In the genomic region with DNA sequence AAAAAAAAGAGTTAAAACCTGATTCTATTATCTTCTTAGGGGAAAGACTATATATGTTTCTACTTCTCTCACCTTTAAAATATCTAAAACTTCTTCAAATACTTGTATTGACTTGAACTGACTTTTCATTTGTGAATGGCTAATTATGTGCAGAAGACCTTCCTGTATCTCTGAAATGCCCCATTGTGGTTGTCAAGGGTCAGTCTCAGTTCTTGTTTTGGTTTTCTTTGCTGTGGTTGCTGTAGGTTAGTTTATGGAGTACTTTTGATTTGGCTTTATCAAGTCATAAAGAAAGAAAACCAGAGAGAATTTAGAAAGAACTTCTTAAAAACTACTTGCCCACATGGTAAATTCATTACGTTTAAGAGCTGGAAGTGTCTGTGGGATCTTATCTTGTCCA, we compare ENCODE assay signal across 22 cellular contexts.
DNase-seq lines count a peak whose midpoint lies in the region; ATAC-seq, FAIRE-seq and TF ChIP-seq lines count a peak whose summit lies in the region.
"Had no signal": no experiment of that assay in that cellular context is flagged by ENCODE, and none has a peak within 500 bp of the region (broad histone marks: within the 10 kb centered on the region; RNA-seq: fewer than 3 reads in every experiment).

No MANE protein-coding gene starts in this region.

- no peak overlapping the region for H3K27ac ChIP-seq in esophagus squamous epithelium
- H3K27ac ChIP-seq: C4-2B, left ventricle myocardium inferior, RWPE1 had no signal

- no peaks in the 10 kb centered on the region for H3K36me3 ChIP-seq in esophagus squamous epithelium
- H3K36me3 ChIP-seq: left ventricle myocardium inferior had no signal

- H3K4me3 ChIP-seq in GM12865 (ENCODE audit: low read depth, low read length) = no peak overlapping the region
- H3K4me3 ChIP-seq in esophagus squamous epithelium = no peak overlapping the region
- H3K4me3 ChIP-seq: left ventricle myocardium inferior, mucosa of descending colon had no signal

- intact Hi-C loops in esophagus squamous epithelium (cut with DNase I) = no loop called here

- TF ChIP-seq POLR2A in esophagus squamous epithelium (IDR thresholded peaks at IDR 0.05) = no peak

- no peaks in the 10 kb centered on the region for H3K9me3 ChIP-seq in esophagus squamous epithelium
- H3K9me3 ChIP-seq: mucosa of descending colon had no signal

- no peaks in the 10 kb centered on the region for H3K4me1 ChIP-seq in esophagus squamous epithelium
- H3K4me1 ChIP-seq: left ventricle myocardium inferior had no signal

- peak; percentile 90 for FAIRE-seq in GM19239 (lab: Jason Lieb, UNC)
- FAIRE-seq: bronchial epithelial cell had no signal

- ATAC-seq in HG02588 (IDR thresholded peaks at IDR 0.05; ENCODE audit: unreplicated experiment) (peak; percentile 85), HG03354 (IDR thresholded peaks at IDR 0.05; ENCODE audit: poor library complexity, severe bottlenecking, unreplicated experiment) (peak; percentile 71)
- ATAC-seq: activated CD8-positive, alpha-beta T cell treated with anti-CD3 and anti-CD28 coated beads, Interleukin-2, amount 10 ng/mL, durations not matched to agents 7 days and 5 days; activated naive CD8-positive, alpha-beta T cell treated with anti-CD3 and anti-CD28 coated beads, Interleukin-2, amount 50 U/mL, for 24 hours; mucosa of descending colon had no signal

- no peaks in the 10 kb centered on the region for H3K27me3 ChIP-seq in esophagus squamous epithelium

- 22 to 64% methylated on average over 1 of the region's 1 CpG for WGBS in esophagus squamous epithelium, 2 donors

- no peak for TF ChIP-seq CTCF in GM12865 (IDR thresholded peaks at IDR 0.05; ENCODE audit: insufficient read depth, low read depth, low read length, missing control alignments)
- TF ChIP-seq CTCF in esophagus squamous epithelium (IDR thresholded peaks at IDR 0.05) = no peak

- DNase-seq in GM12865 (ENCODE audit: low read depth) (peak; percentile 10), GM19239 (ENCODE audit: insufficient read length, low spot score) (no peak), HUDEP-2 (lab: John Stamatoyannopoulos, UW; ENCODE audit: unreplicated experiment in 76 of 76) (no peak), esophagus squamous epithelium (lab: John Stamatoyannopoulos, UW) (no peak), NCI-H748 treated with DMSO at 0.1 percent for 48 hours (lab: John Stamatoyannopoulos, UW) (no peak)
- no peak for DNase-seq in activated CD4-positive, alpha-beta T cell treated with anti-CD3 and anti-CD28 coated beads, Interleukin-2, amount 50 U/mL, for 1 hour
- DNase-seq: activated CD8-positive, alpha-beta T cell treated with anti-CD3 and anti-CD28 coated beads, Interleukin-2, amount 10 ng/mL, durations not matched to agents 7 days and 5 days; activated naive CD8-positive, alpha-beta T cell treated with anti-CD3 and anti-CD28 coated beads, Interleukin-2, amount 50 U/mL, for 24 hours; dermis blood vessel endothelial cell; DMS79 treated with DMSO at 0.1 percent for 48 hours; H7; left ventricle myocardium inferior; mucosa of descending colon; NCI-H1092 treated with DMSO at 0.1 percent for 48 hours; NCI-H2171; nucleus accumbens; SW 1271 had no signal
